ENCODE assay signal across 29 cellular contexts in the genomic region with DNA sequence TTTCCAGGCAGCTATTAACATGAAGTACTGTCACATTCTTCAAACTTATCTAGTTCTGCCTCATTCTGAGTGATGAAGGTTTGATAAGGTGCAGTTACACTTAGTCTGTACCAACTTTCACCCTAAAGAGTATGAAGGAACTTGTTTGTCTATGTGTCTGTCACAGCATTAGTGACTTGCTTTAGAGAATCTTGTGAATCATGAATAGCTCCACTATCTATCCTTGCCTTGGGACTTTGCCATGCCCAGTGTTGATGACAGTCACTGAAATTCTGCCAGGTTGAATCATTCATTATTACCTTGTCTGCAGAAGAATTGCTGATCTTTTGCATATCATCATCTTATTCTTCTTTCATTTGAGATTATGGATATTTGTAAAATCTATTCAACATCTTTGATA. TPM values are rescaled to one million over a fixed set of nuclear protein-coding genes. Genes with fewer than 3 reads are reported as not detected.
"Had no signal": no experiment of that assay in that cellular context is flagged by ENCODE, and none has a peak within 500 bp of the region (broad histone marks: within the 10 kb centered on the region; RNA-seq: fewer than 3 reads in every experiment).

No MANE protein-coding gene starts in this region.

- H3K27ac Mint-ChIP-seq: memory B cell; naive B cell; natural killer cell treated with Interleukin-12 subunit alpha and Interleukin-12 subunit beta and Interleukin-15 and Interleukin-18, amount 100 ng/mL, for 72 hours; neural progenitor cell; stimulated activated memory B cell treated with anti-CD40 and anti-IgM and Interleukin-4, amounts not matched to agents 10 μg/mL and 1 μg/mL and 100 μg/mL, for 72 hours had no signal

- H3K4me2 ChIP-seq: hepatocyte, neural progenitor cell had no signal

- H3K4me1 ChIP-seq: esophagus muscularis mucosa, foreskin keratinocyte, gastroesophageal sphincter, parathyroid adenoma, spleen, tibial nerve, upper lobe of left lung had no signal

- DNase-seq: effector CD4-positive, alpha-beta T cell; foreskin keratinocyte; heart left ventricle; kidney; left colon; naive B cell; sigmoid colon; spleen; stimulated activated CD4-positive, alpha-beta T cell treated with anti-CD3 and anti-CD28 coated beads, Interleukin-4, amount 100 ng/mL, for 4 hours; stimulated activated naive CD8-positive, alpha-beta T cell treated with anti-CD3 and anti-CD28 coated beads, Interleukin-15, Interleukin-2, amounts not matched to agents 100 U/mL and 50 U/mL, for 24 hours; upper lobe of left lung had no signal

- H3K4me3 Mint-ChIP-seq: memory B cell; naive B cell; natural killer cell treated with Interleukin-12 subunit alpha and Interleukin-12 subunit beta and Interleukin-15 and Interleukin-18, amount 100 ng/mL, for 72 hours; neural progenitor cell; stimulated activated memory B cell treated with anti-CD40 and anti-IgM and Interleukin-4, amounts not matched to agents 10 μg/mL and 1 μg/mL and 100 μg/mL, for 72 hours had no signal

- H3K27me3 Mint-ChIP-seq: progenitor cell of endocrine pancreas had no signal

- FAIRE-seq: kidney had no signal

- ATAC-seq: foreskin keratinocyte; gastroesophageal sphincter; left colon; natural killer cell treated with Interleukin-12 subunit alpha and Interleukin-12 subunit beta and Interleukin-15 and Interleukin-18, amount 100 ng/mL, for 72 hours; stimulated activated memory B cell treated with anti-CD40 and anti-IgM and Interleukin-4, amounts not matched to agents 10 μg/mL and 1 μg/mL and 100 μg/mL, for 72 hours; stimulated activated naive CD8-positive, alpha-beta T cell treated with anti-CD3 and anti-CD28 coated beads, Interleukin-15, Interleukin-2, amounts not matched to agents 100 U/mL and 50 U/mL, for 24 hours had no signal

- H3K9me3 ChIP-seq: esophagus muscularis mucosa, gastroesophageal sphincter, heart left ventricle, sigmoid colon, spleen, thoracic aorta, tibial nerve, upper lobe of left lung had no signal

- H3K9ac ChIP-seq: neural progenitor cell, parathyroid adenoma had no signal

- H3K9me3 Mint-ChIP-seq: naive B cell; natural killer cell treated with Interleukin-12 subunit alpha and Interleukin-12 subunit beta and Interleukin-15 and Interleukin-18, amount 100 ng/mL, for 72 hours; neural progenitor cell had no signal

- H3K4me3 ChIP-seq: coronary artery, esophagus muscularis mucosa, gastroesophageal sphincter, heart left ventricle, hepatocyte, lung, neural progenitor cell, sigmoid colon, spleen, thoracic aorta, tibial nerve, upper lobe of left lung had no signal

- H3K36me3 Mint-ChIP-seq: memory B cell; naive B cell; natural killer cell treated with Interleukin-12 subunit alpha and Interleukin-12 subunit beta and Interleukin-15 and Interleukin-18, amount 100 ng/mL, for 72 hours; neural progenitor cell; stimulated activated memory B cell treated with anti-CD40 and anti-IgM and Interleukin-4, amounts not matched to agents 10 μg/mL and 1 μg/mL and 100 μg/mL, for 72 hours had no signal

- H3K27ac ChIP-seq: coronary artery, esophagus muscularis mucosa, foreskin keratinocyte, gastroesophageal sphincter, heart left ventricle, hepatocyte, neural progenitor cell, parathyroid adenoma, sigmoid colon, spleen, thoracic aorta, tibial nerve, upper lobe of left lung had no signal

- H2AFZ ChIP-seq: hepatocyte, neural progenitor cell, parathyroid adenoma had no signal

- H3K79me2 ChIP-seq: hepatocyte, parathyroid adenoma had no signal

- H3K4me1 Mint-ChIP-seq: memory B cell; naive B cell; stimulated activated memory B cell treated with anti-CD40 and anti-IgM and Interleukin-4, amounts not matched to agents 10 μg/mL and 1 μg/mL and 100 μg/mL, for 72 hours had no signal

- H3K36me3 ChIP-seq: esophagus muscularis mucosa, gastroesophageal sphincter, heart left ventricle, neural progenitor cell, sigmoid colon, spleen, thoracic aorta, tibial nerve, upper lobe of left lung had no signal

- H3K27me3 ChIP-seq: esophagus muscularis mucosa, gastroesophageal sphincter, hepatocyte, neural progenitor cell, sigmoid colon, spleen, tibial nerve, upper lobe of left lung had no signal

RNA-seq across cellular contexts. Expression of a gene that starts 50.9 kb away (rescaled TPM):
- total RNA-seq: dermis microvascular lymphatic vessel endothelial cell; epithelial cell of proximal tubule; esophagus muscularis mucosa; fibroblast of lung; foreskin keratinocyte; natural killer cell treated with Interleukin-12 subunit alpha and Interleukin-12 subunit beta and Interleukin-15 and Interleukin-18, amount 100 ng/mL, for 72 hours; osteoblast; skeletal muscle tissue; spleen; thoracic aorta; tibial nerve had no signal
- polyA plus RNA-seq: fibroblast of lung, foreskin keratinocyte had no signal
